1 cellular context compared by ENCODE assay signal in the genomic region with DNA sequence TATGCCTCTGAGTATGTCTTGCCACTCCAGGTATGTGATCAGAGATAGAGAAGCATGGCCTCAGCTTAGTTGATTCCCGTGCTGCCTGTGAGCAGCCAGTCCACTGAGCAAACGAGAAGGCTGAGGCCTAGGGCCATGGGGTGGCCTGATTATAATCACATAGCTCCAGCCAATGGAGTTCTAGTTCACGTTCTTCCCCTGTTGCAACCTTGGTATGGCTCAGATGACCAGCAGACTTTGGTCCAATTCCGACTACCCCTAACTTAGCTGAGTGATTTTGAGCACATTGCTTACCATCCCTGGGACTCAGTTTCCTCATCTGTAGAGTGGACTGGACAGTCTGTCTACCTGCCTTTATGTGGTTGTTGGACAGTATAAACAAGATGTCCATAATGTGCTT.
A peak's percentile ranks its signal among the peaks of the same experiment; 100 is the strongest.
TF ChIP-seq lines count a peak whose summit lies in the region.

No MANE protein-coding gene starts in this region.

TF ChIP-seq in K562, 482 proteins besides CTCF, POLR2A, EP300 and RAD21 (continues in another document):
- TF ChIP-seq, protein P1, sequence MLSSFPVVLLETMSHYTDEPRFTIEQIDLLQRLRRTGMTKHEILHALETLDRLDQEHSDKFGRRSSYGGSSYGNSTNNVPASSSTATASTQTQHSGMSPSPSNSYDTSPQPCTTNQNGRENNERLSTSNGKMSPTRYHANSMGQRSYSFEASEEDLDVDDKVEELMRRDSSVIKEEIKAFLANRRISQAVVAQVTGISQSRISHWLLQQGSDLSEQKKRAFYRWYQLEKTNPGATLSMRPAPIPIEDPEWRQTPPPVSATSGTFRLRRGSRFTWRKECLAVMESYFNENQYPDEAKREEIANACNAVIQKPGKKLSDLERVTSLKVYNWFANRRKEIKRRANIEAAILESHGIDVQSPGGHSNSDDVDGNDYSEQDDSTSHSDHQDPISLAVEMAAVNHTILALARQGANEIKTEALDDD (IDR thresholded peaks at IDR 0.05) = no peak
- TF ChIP-seq HMG20B (CRISPR knock-in tag; IDR thresholded peaks at IDR 0.05) (no peak), HOMEZ (CRISPR knock-in tag; IDR thresholded peaks at IDR 0.05) (no peak), KLF10 (CRISPR knock-in tag; IDR thresholded peaks at IDR 0.05) (no peak), ZNF354B (CRISPR knock-in tag; IDR thresholded peaks at IDR 0.05) (no peak), HDAC2 (IDR thresholded peaks at IDR 0.05) (no peak; the same call in 1 of the 2 replicates), ZNF584 (CRISPR knock-in tag; IDR thresholded peaks at IDR 0.05; ENCODE audit: low read depth) (no peak), SP1 (CRISPR knock-in tag; IDR thresholded peaks at IDR 0.05) (no peak), E4F1 (CRISPR knock-in tag; IDR thresholded peaks at IDR 0.05; ENCODE audit: borderline replicate concordance) (no peak), NFE2 (IDR thresholded peaks at IDR 0.05; ENCODE audit: low read depth) (no peak), JUND (IDR thresholded peaks at IDR 0.05; ENCODE audit: borderline replicate concordance, low read depth, low read length) (no peak), JUND (tag; IDR thresholded peaks at IDR 0.05; ENCODE audit: borderline replicate concordance, low read depth, low read length) (peak; percentile 36; the same call in 2 of the 3 replicates), ZNF444 (CRISPR knock-in tag; IDR thresholded peaks at IDR 0.05) (no peak), MTA3 (IDR thresholded peaks at IDR 0.05; ENCODE audit: borderline replicate concordance) (peak; percentile 23; the same call in 1 of the 2 replicates), ZBTB7A (IDR thresholded peaks at IDR 0.05; ENCODE audit: borderline replicate concordance, control insufficient read depth, low read depth, low read length) (no peak), KAT7 (CRISPR knock-in tag; IDR thresholded peaks at IDR 0.05; ENCODE audit: borderline replicate concordance) (peak; percentile 48; the same call in 1 of the 2 replicates), ZNF695 (CRISPR knock-in tag; IDR thresholded peaks at IDR 0.05) (no peak), SRF (CRISPR knock-in tag; IDR thresholded peaks at IDR 0.05) (no peak), UBTF (IDR thresholded peaks at IDR 0.05; ENCODE audit: borderline replicate concordance in 1 of 2, low read depth in 2 of 2, low read length in 2 of 2) (0 out of 4 replicates have a peak, but pooled peaks of 1 of the 2 experiments have one; percentile 32), SMAD2 (IDR thresholded peaks at IDR 0.05; ENCODE audit: low read depth, low read length) (no peak), SMARCB1 (IDR thresholded peaks at IDR 0.05; ENCODE audit: insufficient read length, low read depth) (no peak), BCOR (IDR thresholded peaks at IDR 0.05) (peak; percentile 71; the same call in 1 of the 2 replicates), PHB (CRISPR knock-in tag; IDR thresholded peaks at IDR 0.05) (no peak), ATF1 (CRISPR knock-in tag; IDR thresholded peaks at IDR 0.05) (no peak), ATF1 (tag; IDR thresholded peaks at IDR 0.05) (no peak), USF1 (CRISPR knock-in tag; IDR thresholded peaks at IDR 0.05) (peak; percentile 19; the same call in 1 of the 2 replicates), SAP30 (IDR thresholded peaks at IDR 0.05; ENCODE audit: borderline replicate concordance, insufficient read depth, low read depth, low read length, poor library complexity, severe bottlenecking) (no peak), CTBP1 (IDR thresholded peaks at IDR 0.05; ENCODE audit: borderline replicate concordance) (0 out of 2 replicates have a peak, but pooled peaks have one; percentile 16), BRF1 (IDR thresholded peaks at IDR 0.05; ENCODE audit: borderline replicate concordance, extremely low read depth, insufficient read length) (no peak), ATF3 (IDR thresholded peaks at IDR 0.05) (no peak), ATF3 (CRISPR knock-in tag; conservative IDR thresholded peaks at IDR 0.05) (0 out of 2 replicates have a peak, but pooled peaks have one; percentile 39), ETS2 (tag; IDR thresholded peaks at IDR 0.05; ENCODE audit: borderline replicate concordance, poor library complexity, severe bottlenecking) (no peak), TEAD1 (CRISPR knock-in tag; IDR thresholded peaks at IDR 0.05) (0 out of 4 replicates have a peak, but pooled peaks of 1 of the 2 experiments have one; percentile 31), HDGF (IDR thresholded peaks at IDR 0.05) (no peak), ZFPM2 (CRISPR knock-in tag; IDR thresholded peaks at IDR 0.05) (no peak), MTA1 (IDR thresholded peaks at IDR 0.05; ENCODE audit: borderline replicate concordance) (no peak), CHD1 (IDR thresholded peaks at IDR 0.05; ENCODE audit: low read length) (no peak), DACH1 (IDR thresholded peaks at IDR 0.05; ENCODE audit: partially characterized antibody) (no peak), PRMT5 (CRISPR knock-in tag; IDR thresholded peaks at IDR 0.05) (no peak), NONO (IDR thresholded peaks at IDR 0.05; ENCODE audit: low read depth in 2 of 2, low read length in 1 of 2) (no peak), ZNF41 (CRISPR knock-in tag; conservative IDR thresholded peaks at IDR 0.05) (no peak)
- TF ChIP-seq, protein P2, sequence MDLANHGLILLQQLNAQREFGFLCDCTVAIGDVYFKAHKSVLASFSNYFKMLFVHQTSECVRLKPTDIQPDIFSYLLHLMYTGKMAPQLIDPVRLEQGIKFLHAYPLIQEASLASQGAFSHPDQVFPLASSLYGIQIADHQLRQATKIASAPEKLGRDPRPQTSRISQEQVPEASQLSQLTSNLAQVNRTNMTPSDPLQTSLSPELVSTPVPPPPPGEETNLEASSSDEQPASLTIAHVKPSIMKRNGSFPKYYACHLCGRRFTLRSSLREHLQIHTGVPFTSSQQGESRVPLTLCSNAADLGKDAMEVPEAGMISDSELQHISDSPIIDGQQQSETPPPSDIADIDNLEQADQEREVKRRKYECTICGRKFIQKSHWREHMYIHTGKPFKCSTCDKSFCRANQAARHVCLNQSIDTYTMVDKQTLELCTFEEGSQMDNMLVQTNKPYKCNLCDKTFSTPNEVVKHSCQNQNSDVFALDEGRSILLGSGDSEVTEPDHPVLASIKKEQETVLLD (IDR thresholded peaks at IDR 0.05) = no peak
- TF ChIP-seq, protein P3, sequence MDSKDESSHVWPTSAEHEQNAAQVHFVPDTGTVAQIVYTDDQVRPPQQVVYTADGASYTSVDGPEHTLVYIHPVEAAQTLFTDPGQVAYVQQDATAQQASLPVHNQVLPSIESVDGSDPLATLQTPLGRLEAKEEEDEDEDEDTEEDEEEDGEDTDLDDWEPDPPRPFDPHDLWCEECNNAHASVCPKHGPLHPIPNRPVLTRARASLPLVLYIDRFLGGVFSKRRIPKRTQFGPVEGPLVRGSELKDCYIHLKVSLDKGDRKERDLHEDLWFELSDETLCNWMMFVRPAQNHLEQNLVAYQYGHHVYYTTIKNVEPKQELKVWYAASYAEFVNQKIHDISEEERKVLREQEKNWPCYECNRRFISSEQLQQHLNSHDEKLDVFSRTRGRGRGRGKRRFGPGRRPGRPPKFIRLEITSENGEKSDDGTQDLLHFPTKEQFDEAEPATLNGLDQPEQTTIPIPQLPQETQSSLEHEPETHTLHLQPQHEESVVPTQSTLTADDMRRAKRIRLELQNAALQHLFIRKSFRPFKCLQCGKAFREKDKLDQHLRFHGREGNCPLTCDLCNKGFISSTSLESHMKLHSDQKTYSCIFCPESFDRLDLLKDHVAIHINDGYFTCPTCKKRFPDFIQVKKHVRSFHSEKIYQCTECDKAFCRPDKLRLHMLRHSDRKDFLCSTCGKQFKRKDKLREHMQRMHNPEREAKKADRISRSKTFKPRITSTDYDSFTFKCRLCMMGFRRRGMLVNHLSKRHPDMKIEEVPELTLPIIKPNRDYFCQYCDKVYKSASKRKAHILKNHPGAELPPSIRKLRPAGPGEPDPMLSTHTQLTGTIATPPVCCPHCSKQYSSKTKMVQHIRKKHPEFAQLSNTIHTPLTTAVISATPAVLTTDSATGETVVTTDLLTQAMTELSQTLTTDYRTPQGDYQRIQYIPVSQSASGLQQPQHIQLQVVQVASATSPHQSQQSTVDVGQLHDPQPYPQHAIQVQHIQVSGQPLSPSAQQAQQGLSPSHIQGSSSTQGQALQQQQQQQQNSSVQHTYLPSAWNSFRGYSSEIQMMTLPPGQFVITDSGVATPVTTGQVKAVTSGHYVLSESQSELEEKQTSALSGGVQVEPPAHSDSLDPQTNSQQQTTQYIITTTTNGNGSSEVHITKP (IDR thresholded peaks at IDR 0.05; ENCODE audit: partially characterized antibody) = peak; percentile 91
- TF ChIP-seq, protein P4, sequence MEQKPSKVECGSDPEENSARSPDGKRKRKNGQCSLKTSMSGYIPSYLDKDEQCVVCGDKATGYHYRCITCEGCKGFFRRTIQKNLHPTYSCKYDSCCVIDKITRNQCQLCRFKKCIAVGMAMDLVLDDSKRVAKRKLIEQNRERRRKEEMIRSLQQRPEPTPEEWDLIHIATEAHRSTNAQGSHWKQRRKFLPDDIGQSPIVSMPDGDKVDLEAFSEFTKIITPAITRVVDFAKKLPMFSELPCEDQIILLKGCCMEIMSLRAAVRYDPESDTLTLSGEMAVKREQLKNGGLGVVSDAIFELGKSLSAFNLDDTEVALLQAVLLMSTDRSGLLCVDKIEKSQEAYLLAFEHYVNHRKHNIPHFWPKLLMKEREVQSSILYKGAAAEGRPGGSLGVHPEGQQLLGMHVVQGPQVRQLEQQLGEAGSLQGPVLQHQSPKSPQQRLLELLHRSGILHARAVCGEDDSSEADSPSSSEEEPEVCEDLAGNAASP (IDR thresholded peaks at IDR 0.05) = no peak
- TF ChIP-seq, protein P5, sequence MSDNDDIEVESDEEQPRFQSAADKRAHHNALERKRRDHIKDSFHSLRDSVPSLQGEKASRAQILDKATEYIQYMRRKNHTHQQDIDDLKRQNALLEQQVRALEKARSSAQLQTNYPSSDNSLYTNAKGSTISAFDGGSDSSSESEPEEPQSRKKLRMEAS (CRISPR knock-in tag; IDR thresholded peaks at IDR 0.05) = no peak
